19 cellular contexts compared by ENCODE assay signal in genomic region chr14:54838931-54839512, GRCh38.
"Had no signal": no experiment of that assay in that cellular context is flagged by ENCODE, and none has a peak within 500 bp of the region (broad histone marks: within the 10 kb centered on the region; RNA-seq: fewer than 3 reads in every experiment).

No MANE protein-coding gene starts in this region.

- ATAC-seq: foreskin keratinocyte; left colon; stimulated activated memory B cell treated with anti-CD40 and anti-IgM and Interleukin-4, amounts not matched to agents 10 μg/mL and 1 μg/mL and 100 μg/mL, for 72 hours had no signal

- H3K27ac ChIP-seq: foreskin keratinocyte, lower lobe of right lung, parathyroid adenoma, transverse colon had no signal

- H3K4me3 Mint-ChIP-seq: endodermal cell; nephron progenitor cell; stimulated activated memory B cell treated with anti-CD40 and anti-IgM and Interleukin-4, amounts not matched to agents 10 μg/mL and 1 μg/mL and 100 μg/mL, for 72 hours; stimulated activated naive CD8-positive, alpha-beta T cell treated with anti-CD3 and anti-CD28 coated beads, Interleukin-15, Interleukin-2, amounts not matched to agents 100 ng/mL and 50 ng/mL, for 24 hours had no signal

- H3K27me3 ChIP-seq: transverse colon had no signal

- H3K36me3 ChIP-seq: lower lobe of right lung, transverse colon had no signal

- H3K27ac Mint-ChIP-seq: endodermal cell; nephron progenitor cell; stimulated activated memory B cell treated with anti-CD40 and anti-IgM and Interleukin-4, amounts not matched to agents 10 μg/mL and 1 μg/mL and 100 μg/mL, for 72 hours; stimulated activated naive CD8-positive, alpha-beta T cell treated with anti-CD3 and anti-CD28 coated beads, Interleukin-15, Interleukin-2, amounts not matched to agents 100 ng/mL and 50 ng/mL, for 24 hours had no signal

- H3K9me3 ChIP-seq: lower lobe of right lung, transverse colon had no signal

- H3K9ac ChIP-seq: parathyroid adenoma had no signal

- H3K4me1 Mint-ChIP-seq: nephron progenitor cell; stimulated activated memory B cell treated with anti-CD40 and anti-IgM and Interleukin-4, amounts not matched to agents 10 μg/mL and 1 μg/mL and 100 μg/mL, for 72 hours had no signal

- DNase-seq: central memory CD4-positive, alpha-beta T cell; effector CD4-positive, alpha-beta T cell; endodermal cell; erythroblast; foreskin keratinocyte; head of caudate nucleus; hippocampal formation; left colon; lower lobe of right lung; mesenchymal stem cell; midbrain; nephron progenitor cell; small intestine; stimulated activated CD4-positive, alpha-beta T cell treated with anti-CD3 and anti-CD28 coated beads, Interleukin-4, amount 100 ng/mL, for 24 hours; transverse colon had no signal

- H3K79me2 ChIP-seq: parathyroid adenoma had no signal

- FAIRE-seq: small intestine had no signal

- H3K27me3 Mint-ChIP-seq: stimulated activated naive CD8-positive, alpha-beta T cell treated with anti-CD3 and anti-CD28 coated beads, Interleukin-15, Interleukin-2, amounts not matched to agents 100 ng/mL and 50 ng/mL, for 24 hours had no signal

- H3K9me3 Mint-ChIP-seq: endodermal cell; nephron progenitor cell; stimulated activated memory B cell treated with anti-CD40 and anti-IgM and Interleukin-4, amounts not matched to agents 10 μg/mL and 1 μg/mL and 100 μg/mL, for 72 hours; stimulated activated naive CD8-positive, alpha-beta T cell treated with anti-CD3 and anti-CD28 coated beads, Interleukin-15, Interleukin-2, amounts not matched to agents 100 ng/mL and 50 ng/mL, for 24 hours had no signal

- H3K4me1 ChIP-seq: foreskin keratinocyte, parathyroid adenoma, transverse colon had no signal

- H3K4me3 ChIP-seq: coronary artery, lower lobe of right lung, transverse colon had no signal

- H2AFZ ChIP-seq: parathyroid adenoma had no signal
